ENCODE assay signal across 17 cellular contexts in genomic region chr7:15481127-15481526, GRCh38.
"Had no signal": no experiment of that assay in that cellular context is flagged by ENCODE, and none has a peak within 500 bp of the region (broad histone marks: within the 10 kb centered on the region; RNA-seq: fewer than 3 reads in every experiment).

No MANE protein-coding gene starts in this region.

- H3K4me3 ChIP-seq: colonic mucosa, esophagus squamous epithelium, gastroesophageal sphincter, heart left ventricle, left ventricle myocardium inferior, lower lobe of right lung had no signal

- H3K27me3 ChIP-seq: colonic mucosa, esophagus squamous epithelium, foreskin keratinocyte, gastroesophageal sphincter, heart left ventricle had no signal

- H3K36me3 ChIP-seq: colonic mucosa, esophagus squamous epithelium, gastroesophageal sphincter, heart left ventricle, left ventricle myocardium inferior, lower lobe of right lung had no signal

- ATAC-seq: esophagus mucosa, foreskin keratinocyte, gastroesophageal sphincter, heart left ventricle, left cardiac atrium, lower lobe of right lung had no signal

- DNase-seq: cerebellar nuclear complex; colonic mucosa; cortex of kidney; effector memory CD4-positive, alpha-beta T cell; erythroblast; esophagus squamous epithelium; foreskin keratinocyte; heart left ventricle; hippocampal formation; left cardiac atrium; left ventricle myocardium inferior; lower lobe of right lung; mesenchymal stem cell; midbrain had no signal

- H3K27ac ChIP-seq: colonic mucosa, epithelial cell of prostate, esophagus squamous epithelium, foreskin keratinocyte, gastroesophageal sphincter, heart left ventricle, left ventricle myocardium inferior, lower lobe of right lung had no signal

- H3K4me1 ChIP-seq: colonic mucosa, esophagus squamous epithelium, foreskin keratinocyte, lower lobe of right lung had no signal

- H3K9me3 ChIP-seq: colonic mucosa, esophagus squamous epithelium, gastroesophageal sphincter, left ventricle myocardium inferior, lower lobe of right lung had no signal
